Comparison of ENCODE assay signal across 8 cellular contexts in the genomic region with DNA sequence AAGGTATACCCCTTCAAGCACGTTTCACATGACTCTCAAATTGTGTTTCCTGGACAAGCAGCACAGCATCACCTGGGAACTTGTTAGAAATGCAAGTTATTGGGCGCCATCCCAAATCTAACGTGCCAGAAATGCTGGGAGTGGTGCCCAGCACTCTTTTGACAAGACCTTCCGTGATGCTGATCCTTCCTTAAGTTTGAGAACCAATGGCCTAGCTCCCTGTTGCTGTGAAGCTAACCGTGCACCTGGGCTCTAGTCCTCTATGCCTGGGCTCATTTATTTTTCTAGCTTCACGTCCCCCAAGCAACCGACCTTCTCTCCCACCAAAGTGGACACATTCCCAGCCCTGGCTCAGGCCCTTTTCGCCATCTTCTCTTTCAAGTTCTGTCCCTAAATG. TPM values are rescaled to one million over a fixed set of nuclear protein-coding genes. Genes with fewer than 3 reads are reported as not detected.
DNase-seq lines count a peak whose midpoint lies in the region; ATAC-seq and TF ChIP-seq lines count a peak whose summit lies in the region.
"Had no signal": no experiment of that assay in that cellular context is flagged by ENCODE, and none has a peak within 500 bp of the region (broad histone marks: within the 10 kb centered on the region; RNA-seq: fewer than 3 reads in every experiment).

No MANE protein-coding gene starts in this region.

- H3K4me3 ChIP-seq in GM23248 (peak overlapping the region; percentile 59), skeletal muscle satellite cell (ENCODE audit: low read length) (peak overlapping the region; percentile 3), WERI-Rb-1 (ENCODE audit: low read depth, low read length) (no peak overlapping the region)

- peak overlapping the region; percentile 79 for H3K4me3 Mint-ChIP-seq in glutamatergic neuron (ENCODE audit: unreplicated experiment)

- in situ Hi-C loops in GM23248 (cut with MboI) = no loop called here

- H3K36me3 ChIP-seq in GM23248 (ENCODE audit: low read depth) = peaks cover 24% of the 10 kb centered on the region
- peaks cover 30% of the 10 kb centered on the region for H3K36me3 ChIP-seq in skeletal muscle satellite cell (ENCODE audit: insufficient read depth, low read length)
- peaks cover 28% of the 10 kb centered on the region for H3K36me3 ChIP-seq in WERI-Rb-1

- no peaks in the 10 kb centered on the region for H3K36me3 Mint-ChIP-seq in glutamatergic neuron (ENCODE audit: unreplicated experiment)

- no peak overlapping the region for H3K27ac Mint-ChIP-seq in glutamatergic neuron (ENCODE audit: unreplicated experiment)

- H3K4me2 ChIP-seq in GM23248 (ENCODE audit: unreplicated experiment) = peak overlapping the region; percentile 58
- peak overlapping the region; percentile 50 for H3K4me2 ChIP-seq in skeletal muscle satellite cell (ENCODE audit: low read length)

- peaks cover 5% of the 10 kb centered on the region for H3K27me3 Mint-ChIP-seq in glutamatergic neuron (ENCODE audit: unreplicated experiment)

- TF ChIP-seq POLR2A in Raji (IDR thresholded peaks at IDR 0.05; ENCODE audit: insufficient read depth, low read depth, low read length) = 0 out of 2 replicates have a peak, but pooled peaks have one; percentile 7

- no peaks in the 10 kb centered on the region for H3K9me3 ChIP-seq in GM23248 (ENCODE audit: low read depth)
- H3K9me3 ChIP-seq in skeletal muscle satellite cell (replicated peaks; ENCODE audit: low read length) = no peaks in the 10 kb centered on the region
- H3K9me3 ChIP-seq in WERI-Rb-1 (ENCODE audit: severe bottlenecking) = no peaks in the 10 kb centered on the region

- peaks cover 12% of the 10 kb centered on the region for H3K4me1 Mint-ChIP-seq in glutamatergic neuron (ENCODE audit: low read depth, unreplicated experiment)

- H3F3A ChIP-seq in GM23248 (ENCODE audit: insufficient read depth) = peaks cover 41% of the 10 kb centered on the region

- DNase-seq in GM23248 = peak; percentile 18
- DNase-seq in glutamatergic neuron = no peak
- DNase-seq in WERI-Rb-1 = no peak
- no peak for DNase-seq in NCI-H345 treated with DMSO at 0.1 percent for 48 hours (lab: John Stamatoyannopoulos, UW; ENCODE audit: unreplicated experiment)

- H3K27ac ChIP-seq in GM23248 (no peak overlapping the region), WERI-Rb-1 (no peak overlapping the region)

- no peak for TF ChIP-seq CTCF in glutamatergic neuron (IDR thresholded peaks at IDR 0.05; ENCODE audit: partially characterized antibody, unreplicated experiment)
- TF ChIP-seq CTCF in WERI-Rb-1 (IDR thresholded peaks at IDR 0.05; ENCODE audit: low read depth, low read length) = no peak

- H3K9me2 ChIP-seq in GM23248 (ENCODE audit: insufficient read depth) = no peaks in the 10 kb centered on the region

- peak overlapping the region; percentile 60 for H3K9ac ChIP-seq in GM23248
- peak overlapping the region; percentile 39 for H3K9ac ChIP-seq in skeletal muscle satellite cell (ENCODE audit: low read depth, low read length)

- peak overlapping the region; percentile 67 for H2AFZ ChIP-seq in GM23248

- peaks cover 9% of the 10 kb centered on the region for H3K79me2 ChIP-seq in GM23248 (ENCODE audit: insufficient read depth)

- peaks cover 7% of the 10 kb centered on the region for H3K9me3 Mint-ChIP-seq in glutamatergic neuron (ENCODE audit: unreplicated experiment)

- 63 to 64% methylated on average over 8 of the region's 8 CpGs for WGBS in GM23248 (ENCODE audit: low coverage in 1 of 2, low lambda C conversion rate in 2 of 2, missing lambda C conversion rate in 2 of 2), 2 experiments

- no peak for ATAC-seq in GM21529 (IDR thresholded peaks at IDR 0.05; ENCODE audit: unreplicated experiment)

- H4K20me1 ChIP-seq in GM23248 (ENCODE audit: insufficient read depth) = no peaks in the 10 kb centered on the region

- H3K4me1 ChIP-seq in GM23248 (ENCODE audit: insufficient read depth) = no peaks in the 10 kb centered on the region
- peaks cover 24% of the 10 kb centered on the region for H3K4me1 ChIP-seq in skeletal muscle satellite cell (ENCODE audit: control insufficient read depth, insufficient read depth, low read length)

- no peaks in the 10 kb centered on the region for H3K27me3 ChIP-seq in GM23248 (replicated peaks; ENCODE audit: insufficient read depth)
- no peaks in the 10 kb centered on the region for H3K27me3 ChIP-seq in skeletal muscle satellite cell (ENCODE audit: control insufficient read depth, insufficient read depth, low read length)
- H3K27me3 ChIP-seq in WERI-Rb-1 (ENCODE audit: insufficient read depth, low read depth, severe bottlenecking) = no peaks in the 10 kb centered on the region

RNA-seq across cellular contexts. Expression of a gene that starts 4.3 kb away (rescaled TPM):
- 0.32 and 0.76 TPM in 2 replicates for total RNA-seq in GM23248 (2014; rRNA removed; shearing (Covaris generic))
- polyA plus RNA-seq in GM23248 (2016; fragmentation: Nextera tagmentation; extraction: Ambion mirVana) = 0.30 and 0.31 TPM in 2 replicates
- total RNA-seq in glutamatergic neuron (ENCODE audit: unreplicated experiment) = 0.88 TPM
- total RNA-seq in skeletal muscle satellite cell (2012; rRNA removed) = 0.25 TPM in 1 of 2 replicates, not detected in the other

RNA-seq across cellular contexts. Expression of a gene that starts 8.4 kb away (rescaled TPM):
- total RNA-seq in GM23248 (2014; rRNA removed; shearing (Covaris generic)) = 1,375 and 2,062 TPM in 2 replicates
- polyA plus RNA-seq in GM23248 (2016; fragmentation: Nextera tagmentation; extraction: Ambion mirVana) = 570 and 596 TPM in 2 replicates
- 988 TPM for total RNA-seq in glutamatergic neuron (ENCODE audit: unreplicated experiment)
- 1,645 and 2,137 TPM in 2 replicates for total RNA-seq in skeletal muscle satellite cell (2012; rRNA removed)

RNA-seq across cellular contexts. Expression of a gene that starts 16.5 kb away (rescaled TPM):
- total RNA-seq in GM23248 (2014; rRNA removed; shearing (Covaris generic)) = 28.5 and 30.7 TPM in 2 replicates
- 29.8 and 30.2 TPM in 2 replicates for polyA plus RNA-seq in GM23248 (2016; fragmentation: Nextera tagmentation; extraction: Ambion mirVana)
- total RNA-seq in glutamatergic neuron (ENCODE audit: unreplicated experiment) = 89.3 TPM
- total RNA-seq in skeletal muscle satellite cell (2012; rRNA removed) = 25.1 and 31.4 TPM in 2 replicates

RNA-seq across cellular contexts. Expression of a gene that starts 23.5 kb away (rescaled TPM):
- total RNA-seq in GM23248 (2014; rRNA removed; shearing (Covaris generic)) = not detected in 2 replicates
- 0.52 and 0.59 TPM in 2 replicates for polyA plus RNA-seq in GM23248 (2016; fragmentation: Nextera tagmentation; extraction: Ambion mirVana)
- not detected for total RNA-seq in glutamatergic neuron (ENCODE audit: unreplicated experiment)
- total RNA-seq in skeletal muscle satellite cell (2012; rRNA removed) = not detected in 2 replicates
- total RNA-seq: mucosa of gallbladder had no signal

RNA-seq across cellular contexts. Expression of a gene that starts 24.6 kb away (rescaled TPM):
- total RNA-seq in GM23248 (2014; rRNA removed; shearing (Covaris generic)) = 8.0 and 12.0 TPM in 2 replicates
- polyA plus RNA-seq in GM23248 (2016; fragmentation: Nextera tagmentation; extraction: Ambion mirVana) = 9.4 and 12.1 TPM in 2 replicates
- total RNA-seq in glutamatergic neuron (ENCODE audit: unreplicated experiment) = 5.9 TPM
- total RNA-seq in skeletal muscle satellite cell (2012; rRNA removed) = 3.5 and 3.7 TPM in 2 replicates
